ENCODE assay signal across 9 cellular contexts in the genomic region with DNA sequence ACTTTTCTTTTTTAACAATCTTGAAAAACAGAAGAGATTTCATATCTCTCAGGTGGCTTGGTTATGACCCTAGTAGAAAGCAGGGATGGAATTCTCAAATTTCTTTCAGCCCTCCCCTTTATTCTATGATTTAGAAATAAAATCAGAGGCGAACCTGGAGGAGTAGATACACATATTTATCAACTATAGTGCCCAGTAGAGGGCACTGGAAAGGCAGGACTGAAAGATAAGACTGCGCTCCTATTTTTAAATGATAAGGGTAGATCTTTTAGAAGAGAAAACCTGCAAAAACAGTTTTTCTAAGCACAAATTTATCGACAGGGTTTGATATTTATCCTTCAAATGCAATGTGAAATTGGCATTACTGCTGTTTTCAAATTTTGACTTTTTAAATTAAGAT.
A peak's percentile ranks its signal among the peaks of the same experiment; 100 is the strongest.
DNase-seq lines count a peak whose midpoint lies in the region; ATAC-seq and TF ChIP-seq lines count a peak whose summit lies in the region.
"Had no signal": no experiment of that assay in that cellular context is flagged by ENCODE, and none has a peak within 500 bp of the region (broad histone marks: within the 10 kb centered on the region; RNA-seq: fewer than 3 reads in every experiment).

No MANE protein-coding gene starts in this region.

- CTCF ChIA-PET in activated CD8-positive, alpha-beta T cell treated with anti-CD3 and anti-CD28 coated beads for 36 hours (lab: Charles Lee), result no interaction called here

- H3K4me3 ChIP-seq in GM06990 (replicated peaks; ENCODE audit: low read depth, low read length) (no peak overlapping the region), ascending aorta (no peak overlapping the region)
- H3K4me3 ChIP-seq: adrenal gland, SJSA1 had no signal

- H3K9me3 ChIP-seq in ascending aorta, result no peaks in the 10 kb centered on the region
- H3K9me3 ChIP-seq: adrenal gland, SJSA1 had no signal

- H3K27ac ChIP-seq in ascending aorta, result no peak overlapping the region
- H3K27ac ChIP-seq: adrenal gland, SJSA1 had no signal

- no peaks in the 10 kb centered on the region for H3K9me3 Mint-ChIP-seq in nephron
- peaks cover 1% of the 10 kb centered on the region for H3K9me3 Mint-ChIP-seq in activated CD8-positive, alpha-beta T cell treated with anti-CD3 and anti-CD28 coated beads for 36 hours
- no peaks in the 10 kb centered on the region for H3K9me3 Mint-ChIP-seq in activated T-helper 2 cell treated with anti-CD3 and anti-CD28 coated beads, Interferon-gamma antibody, Interleukin-2, Interleukin-4, amounts not matched to agents 10 μg/mL and 5 μg/mL and 100 μg/mL, durations not matched to agents 14 hours and 24 hours and 36 hours

- POLR2A ChIA-PET in activated CD8-positive, alpha-beta T cell treated with anti-CD3 and anti-CD28 coated beads for 36 hours (lab: Charles Lee), result no interaction called here

- H3K36me3 ChIP-seq in GM06990 (ENCODE audit: control insufficient read depth, insufficient read depth, low read length), result no peaks in the 10 kb centered on the region
- no peaks in the 10 kb centered on the region for H3K36me3 ChIP-seq in ascending aorta
- H3K36me3 ChIP-seq: adrenal gland, SJSA1 had no signal

- no peaks in the 10 kb centered on the region for H3K27me3 ChIP-seq in GM06990 (replicated peaks; ENCODE audit: control insufficient read depth, insufficient read depth, low read length)
- no peaks in the 10 kb centered on the region for H3K27me3 ChIP-seq in ascending aorta
- H3K27me3 ChIP-seq: adrenal gland, SJSA1 had no signal

- no peak overlapping the region for H3K27ac Mint-ChIP-seq in nephron
- H3K27ac Mint-ChIP-seq in activated CD8-positive, alpha-beta T cell treated with anti-CD3 and anti-CD28 coated beads for 36 hours, result no peak overlapping the region
- no peak overlapping the region for H3K27ac Mint-ChIP-seq in activated T-helper 2 cell treated with anti-CD3 and anti-CD28 coated beads, Interferon-gamma antibody, Interleukin-2, Interleukin-4, amounts not matched to agents 10 μg/mL and 5 μg/mL and 100 μg/mL, durations not matched to agents 14 hours and 24 hours and 36 hours

- peaks cover 33% of the 10 kb centered on the region for H3K4me1 Mint-ChIP-seq in nephron
- H3K4me1 Mint-ChIP-seq in activated CD8-positive, alpha-beta T cell treated with anti-CD3 and anti-CD28 coated beads for 36 hours (ENCODE audit: low read depth), result no peaks in the 10 kb centered on the region
- no peaks in the 10 kb centered on the region for H3K4me1 Mint-ChIP-seq in activated T-helper 2 cell treated with anti-CD3 and anti-CD28 coated beads, Interferon-gamma antibody, Interleukin-2, Interleukin-4, amounts not matched to agents 10 μg/mL and 5 μg/mL and 100 μg/mL, durations not matched to agents 14 hours and 24 hours and 36 hours (ENCODE audit: low read depth)

- no peak overlapping the region for H3K4me3 Mint-ChIP-seq in nephron
- no peak overlapping the region for H3K4me3 Mint-ChIP-seq in activated CD8-positive, alpha-beta T cell treated with anti-CD3 and anti-CD28 coated beads for 36 hours
- H3K4me3 Mint-ChIP-seq in activated T-helper 2 cell treated with anti-CD3 and anti-CD28 coated beads, Interferon-gamma antibody, Interleukin-2, Interleukin-4, amounts not matched to agents 10 μg/mL and 5 μg/mL and 100 μg/mL, durations not matched to agents 14 hours and 24 hours and 36 hours (ENCODE audit: low read depth), result no peak overlapping the region

- DNase-seq in GM06990 (ENCODE audit: extremely low read depth, insufficient read length), result no peak
- DNase-seq in NAMALWA (ENCODE audit: low spot score), result peak; percentile 52
- DNase-seq in ascending aorta (ENCODE audit: low spot score in 2 of 2), result no peak
- no peak for DNase-seq in activated CD8-positive, alpha-beta T cell treated with anti-CD3 and anti-CD28 coated beads for 36 hours
- DNase-seq in AG20443 (ENCODE audit: low spot score), result no peak
- no peak for DNase-seq in activated T-helper 2 cell treated with anti-CD3 and anti-CD28 coated beads, Interferon-gamma antibody, Interleukin-2, Interleukin-4, amounts not matched to agents 10 μg/mL and 5 μg/mL and 100 μg/mL, durations not matched to agents 14 hours and 24 hours and 36 hours (ENCODE audit: low spot score)
- DNase-seq: adrenal gland had no signal

- H3K4me1 ChIP-seq in ascending aorta, result no peaks in the 10 kb centered on the region
- H3K4me1 ChIP-seq: adrenal gland, SJSA1 had no signal

- intact Hi-C loops in ascending aorta (cut with DNase I), result no loop called here
- intact Hi-C loops in activated CD8-positive, alpha-beta T cell treated with anti-CD3 and anti-CD28 coated beads for 36 hours (cut with micrococcal nuclease), result no loop called here
- intact Hi-C loops in activated T-helper 2 cell treated with anti-CD3 and anti-CD28 coated beads, Interferon-gamma antibody, Interleukin-2, Interleukin-4, amounts not matched to agents 10 μg/mL and 5 μg/mL and 100 μg/mL, durations not matched to agents 14 hours and 24 hours and 36 hours (cut with micrococcal nuclease), result no loop called here

- ATAC-seq in activated CD8-positive, alpha-beta T cell treated with anti-CD3 and anti-CD28 coated beads for 36 hours, result no peak

- H3K36me3 Mint-ChIP-seq in nephron (ENCODE audit: low read depth), result no peaks in the 10 kb centered on the region
- no peaks in the 10 kb centered on the region for H3K36me3 Mint-ChIP-seq in activated CD8-positive, alpha-beta T cell treated with anti-CD3 and anti-CD28 coated beads for 36 hours (ENCODE audit: low read depth)
- no peaks in the 10 kb centered on the region for H3K36me3 Mint-ChIP-seq in activated T-helper 2 cell treated with anti-CD3 and anti-CD28 coated beads, Interferon-gamma antibody, Interleukin-2, Interleukin-4, amounts not matched to agents 10 μg/mL and 5 μg/mL and 100 μg/mL, durations not matched to agents 14 hours and 24 hours and 36 hours (ENCODE audit: low read depth)

- H3K27me3 Mint-ChIP-seq in nephron (ENCODE audit: low read depth), result no peaks in the 10 kb centered on the region
- no peaks in the 10 kb centered on the region for H3K27me3 Mint-ChIP-seq in activated CD8-positive, alpha-beta T cell treated with anti-CD3 and anti-CD28 coated beads for 36 hours
- H3K27me3 Mint-ChIP-seq in activated T-helper 2 cell treated with anti-CD3 and anti-CD28 coated beads, Interferon-gamma antibody, Interleukin-2, Interleukin-4, amounts not matched to agents 10 μg/mL and 5 μg/mL and 100 μg/mL, durations not matched to agents 14 hours and 24 hours and 36 hours (ENCODE audit: low read depth), result no peaks in the 10 kb centered on the region

- TF ChIP-seq CTCF in GM06990 (IDR thresholded peaks at IDR 0.05; ENCODE audit: insufficient read depth, low read length, poor library complexity, severe bottlenecking) (peak; percentile 24), ascending aorta (IDR thresholded peaks at IDR 0.05) (peak in 2 of 3 experiments; percentile 12 to 57), nephron (IDR thresholded peaks at IDR 0.05; ENCODE audit: unreplicated experiment in 3 of 3) (peak; percentile 28 to 55 (median 53))
- TF ChIP-seq CTCF in activated CD8-positive, alpha-beta T cell treated with anti-CD3 and anti-CD28 coated beads for 36 hours (IDR thresholded peaks at IDR 0.05), result no peak
